20 cellular contexts compared by ENCODE assay signal in the genomic region with DNA sequence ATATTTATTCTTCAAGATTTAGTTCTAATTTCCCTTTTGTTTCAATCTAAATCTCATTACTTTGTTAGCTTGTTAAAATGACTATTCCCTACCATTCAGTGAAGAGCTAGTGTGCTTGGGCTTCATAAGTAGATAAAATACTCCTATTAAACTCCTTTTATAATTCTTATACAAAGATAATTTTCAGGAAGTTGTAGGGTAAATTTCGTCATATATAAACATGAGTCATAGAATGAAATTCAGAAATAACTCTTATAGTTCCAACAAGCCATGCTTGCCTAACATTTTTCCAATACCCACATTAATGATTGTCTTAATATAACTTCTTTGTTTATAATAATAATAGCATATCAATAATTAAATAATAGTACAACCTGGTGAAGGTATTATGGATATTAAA.
DNase-seq lines count a peak whose midpoint lies in the region; ATAC-seq, FAIRE-seq and TF ChIP-seq lines count a peak whose summit lies in the region.
"Had no signal": no experiment of that assay in that cellular context is flagged by ENCODE, and none has a peak within 500 bp of the region (broad histone marks: within the 10 kb centered on the region; RNA-seq: fewer than 3 reads in every experiment).

No MANE protein-coding gene starts in this region.

- TF ChIP-seq POLR2A in A549 (IDR thresholded peaks at IDR 0.05; ENCODE audit: low read length) = no peak
- no peak for TF ChIP-seq POLR2A in lower leg skin (IDR thresholded peaks at IDR 0.05)

- intact Hi-C loops in lower leg skin (cut with DNase I; ENCODE audit: low total_unique reads) = no loop called here

- CTCF ChIA-PET in A549 (lab: Yijun Ruan, JAX) = no interaction called here

- FAIRE-seq in A549 (lab: Jason Lieb, UNC) = no peak

- no peak for DNase-seq in A549 (ENCODE audit: low read depth in 1 of 2, low spot score in 1 of 2)
- peak; percentile 71 for DNase-seq in HCEC 1CT
- DNase-seq in astrocyte of the spinal cord (ENCODE audit: low read depth, low spot score) = peak; percentile 60
- peak; percentile 66 for DNase-seq in fibroblast of the aortic adventitia (ENCODE audit: low read depth)
- no peak for DNase-seq in nucleus accumbens (lab: John Stamatoyannopoulos, UW)
- DNase-seq in lower leg skin (ENCODE audit: low spot score in 2 of 2) = no peak
- DNase-seq in NCI-H510A (lab: John Stamatoyannopoulos, UW) = no peak
- DNase-seq: activated CD4-positive, alpha-beta T cell treated with anti-CD3 and anti-CD28 coated beads, Interleukin-2, amount 10 ng/mL, durations not matched to agents 7 days and 5 days; activated CD8-positive, alpha-beta memory T cell treated with anti-CD3 and anti-CD28 coated beads, Interleukin-2, amount 50 U/mL, for 48 hours; activated gamma-delta T cell; amygdala; CD8-positive, alpha-beta memory T cell; Karpas-422; left ventricle myocardium inferior; NCI-H1105; Peyer's patch; right cardiac atrium; stimulated activated naive CD4-positive, alpha-beta T cell; transverse colon had no signal

- ATAC-seq in A549 (no peak), GM18498 (IDR thresholded peaks at IDR 0.05; ENCODE audit: unreplicated experiment) (no peak)
- ATAC-seq: right cardiac atrium had no signal

- TF ChIP-seq CTCF in A549 (IDR thresholded peaks at IDR 0.05) (no peak), astrocyte of the spinal cord (IDR thresholded peaks at IDR 0.05; ENCODE audit: low read depth, low read length) (no peak), fibroblast of the aortic adventitia (IDR thresholded peaks at IDR 0.05; ENCODE audit: insufficient read depth, low read length) (no peak), lower leg skin (IDR thresholded peaks at IDR 0.05) (no peak)

- H3K4me3 ChIP-seq in A549 = no peak overlapping the region
- no peak overlapping the region for H3K4me3 ChIP-seq in astrocyte of the spinal cord (ENCODE audit: low read depth, low read length)
- H3K4me3 ChIP-seq in fibroblast of the aortic adventitia (ENCODE audit: low read depth, low read length) = no peak overlapping the region
- H3K4me3 ChIP-seq in lower leg skin (ENCODE audit: low read depth, poor library complexity, severe bottlenecking) = no peak overlapping the region
- H3K4me3 ChIP-seq: left ventricle myocardium inferior, Peyer's patch, transverse colon had no signal

- 11% methylated on average over 1 of the region's 1 CpG for WGBS in A549 (ENCODE audit: missing lambda C conversion rate)
- WGBS in lower leg skin, 2 donors = 46 to 48% methylated on average over 1 of the region's 1 CpG

- no peak for TF ChIP-seq RAD21 in A549 (conservative IDR thresholded peaks at IDR 0.05 in 1 of 2, IDR thresholded peaks at IDR 0.05 in 1 of 2)

- H3K4me1 ChIP-seq in A549 = peaks cover 8% of the 10 kb centered on the region
- H3K4me1 ChIP-seq: left ventricle myocardium inferior, Peyer's patch, transverse colon had no signal

- POLR2A ChIA-PET in A549 (lab: Yijun Ruan, JAX) = no interaction called here

- H3K9me3 ChIP-seq in A549 = no peaks in the 10 kb centered on the region
- H3K9me3 ChIP-seq: left ventricle myocardium inferior, Peyer's patch, transverse colon had no signal

- H3K27ac ChIP-seq in A549 = no peak overlapping the region
- H3K27ac ChIP-seq: left ventricle myocardium inferior, Peyer's patch, transverse colon had no signal

- H3K4me2 ChIP-seq in A549 = peak overlapping the region; percentile 12; the same call in 2 of the 3 replicates

- in situ Hi-C loops in astrocyte of the spinal cord (cut with HindIII; ENCODE audit: low sequenced_read_pairs) = no loop called here

- no peak for TF ChIP-seq EP300 in A549 (IDR thresholded peaks at IDR 0.05)

TF ChIP-seq in A549, 52 proteins besides CTCF, POLR2A, EP300 and RAD21:
- no peak for TF ChIP-seq FOSL2 (IDR thresholded peaks at IDR 0.05)
- TF ChIP-seq FOSL2 (CRISPR knock-in tag; IDR thresholded peaks at IDR 0.05) = peak; percentile 41; the same call in 1 of the 2 replicates
- TF ChIP-seq RNF2 (IDR thresholded peaks at IDR 0.05; ENCODE audit: borderline replicate concordance, low read depth) = no peak
- TF ChIP-seq, protein P1, sequence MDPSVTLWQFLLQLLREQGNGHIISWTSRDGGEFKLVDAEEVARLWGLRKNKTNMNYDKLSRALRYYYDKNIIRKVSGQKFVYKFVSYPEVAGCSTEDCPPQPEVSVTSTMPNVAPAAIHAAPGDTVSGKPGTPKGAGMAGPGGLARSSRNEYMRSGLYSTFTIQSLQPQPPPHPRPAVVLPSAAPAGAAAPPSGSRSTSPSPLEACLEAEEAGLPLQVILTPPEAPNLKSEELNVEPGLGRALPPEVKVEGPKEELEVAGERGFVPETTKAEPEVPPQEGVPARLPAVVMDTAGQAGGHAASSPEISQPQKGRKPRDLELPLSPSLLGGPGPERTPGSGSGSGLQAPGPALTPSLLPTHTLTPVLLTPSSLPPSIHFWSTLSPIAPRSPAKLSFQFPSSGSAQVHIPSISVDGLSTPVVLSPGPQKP (IDR thresholded peaks at IDR 0.05; ENCODE audit: low read depth, low read length) = no peak

Comparison
In these comparisons a context has a peak if more than half of its experiments do, and no peak if none do; other contexts are left out.
1. DNase-seq: peak in HCEC 1CT (single experiment), astrocyte of the spinal cord (single experiment) and fibroblast of the aortic adventitia (single experiment); none in A549 (0 of 2), nucleus accumbens (0 of 56), lower leg skin (0 of 2) and NCI-H510A (single experiment).